1 cellular context compared by ENCODE assay signal in genomic region chr4:3834186-3834920, GRCh38.
TF ChIP-seq lines count a peak whose summit lies in the region.

No MANE protein-coding gene starts in this region.

TF ChIP-seq in HepG2, 621 proteins besides CTCF, POLR2A, EP300 and RAD21:
- TF ChIP-seq ZNF235 (CRISPR knock-in tag; IDR thresholded peaks at IDR 0.05; ENCODE audit: borderline replicate concordance) (no peak), ZNF142 (CRISPR knock-in tag; IDR thresholded peaks at IDR 0.05) (no peak), ZNF776 (CRISPR knock-in tag; IDR thresholded peaks at IDR 0.05) (0 out of 2 replicates have a peak, but pooled peaks have one; percentile 35), ATF6 (CRISPR knock-in tag; conservative IDR thresholded peaks at IDR 0.05) (no peak), AGO2 (optimal IDR thresholded peaks at IDR 0.05; ENCODE audit: low read depth, low read length) (peak; percentile 49), HNRNPL (IDR thresholded peaks at IDR 0.05; ENCODE audit: low read depth, low read length) (0 out of 2 replicates have a peak, but pooled peaks have one; percentile 37), SMAD1 (CRISPR knock-in tag; IDR thresholded peaks at IDR 0.05; ENCODE audit: borderline replicate concordance, low read depth) (no peak), FOXP4 (CRISPR knock-in tag; IDR thresholded peaks at IDR 0.05) (0 out of 2 replicates have a peak, but pooled peaks have one; percentile 8), EEA1 (CRISPR knock-in tag; IDR thresholded peaks at IDR 0.05; ENCODE audit: borderline replicate concordance) (no peak), NFE2L1 (CRISPR knock-in tag; IDR thresholded peaks at IDR 0.05; ENCODE audit: borderline replicate concordance) (0 out of 2 replicates have a peak, but pooled peaks have one; percentile 26), YY1 (IDR thresholded peaks at IDR 0.05; ENCODE audit: insufficient read depth, insufficient replicate concordance, low read depth, low read length) (peak; percentile 32)
